Comparison of ENCODE assay signal across 8 cellular contexts in the genomic region with DNA sequence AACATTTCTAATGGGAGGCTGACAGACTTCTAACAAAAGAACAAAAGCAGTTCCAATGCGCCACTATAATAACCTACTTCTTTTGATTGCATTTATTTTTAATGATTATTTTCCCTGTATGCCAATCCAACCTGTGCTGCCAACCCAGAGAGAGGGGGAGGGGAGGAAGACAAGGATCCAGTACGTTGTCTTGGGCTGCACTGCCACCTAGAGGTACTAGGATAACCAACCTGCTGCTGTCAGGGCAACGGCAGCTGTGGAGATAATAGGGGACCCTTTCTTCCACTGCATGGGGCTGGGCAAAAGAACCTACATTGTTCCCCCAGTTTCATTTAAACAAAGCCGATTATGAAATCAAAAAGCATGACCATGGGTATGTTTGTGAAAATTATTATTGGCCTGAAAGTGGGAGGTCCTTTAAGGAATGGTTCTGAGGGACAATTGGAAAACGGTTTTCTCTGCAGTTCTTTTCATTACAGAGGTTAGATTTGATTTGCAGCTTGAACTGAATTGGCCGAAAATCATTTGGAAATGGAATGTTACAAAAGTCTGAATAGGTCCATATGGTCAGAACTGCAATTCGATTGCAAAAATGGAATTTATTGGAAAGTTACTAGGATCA.
DNase-seq lines count a peak whose midpoint lies in the region; ATAC-seq and TF ChIP-seq lines count a peak whose summit lies in the region.

No MANE protein-coding gene starts in this region.

- no peak overlapping the region for H3K4me3 ChIP-seq in HL-60 (replicated peaks; ENCODE audit: insufficient read depth, low read length)

- DNase-seq in EL, result peak; percentile 75
- peak; percentile 35 to 67 for DNase-seq in HL-60 (ENCODE audit: low read depth in 1 of 2, low spot score in 1 of 2)
- DNase-seq in NCI-H526 (lab: John Stamatoyannopoulos, UW), result peak; percentile 62 to 88
- peak; percentile 17 for DNase-seq in activated CD8-positive, alpha-beta memory T cell treated with anti-CD3 and anti-CD28 coated beads, Interleukin-2, amount 50 U/mL, for 4 hours
- peak; percentile 21 to 56 for DNase-seq in foreskin keratinocyte
- no peak for DNase-seq in omental fat pad (ENCODE audit: low spot score)
- DNase-seq in T-helper 17 cell, result no peak

- H3K4me1 ChIP-seq in foreskin keratinocyte, result no peaks in the 10 kb centered on the region

- peaks cover 7% of the 10 kb centered on the region for H3K27me3 Mint-ChIP-seq in T-helper 17 cell

- H3K4me1 Mint-ChIP-seq in T-helper 17 cell, result no peaks in the 10 kb centered on the region

- no peak overlapping the region for H3K27ac Mint-ChIP-seq in T-helper 17 cell

- no peak overlapping the region for H3K4me3 Mint-ChIP-seq in T-helper 17 cell

- peak; percentile 95 for ATAC-seq in GM21423 (IDR thresholded peaks at IDR 0.05; ENCODE audit: unreplicated experiment)
- ATAC-seq in foreskin keratinocyte, result peak; percentile 93
- ATAC-seq in omental fat pad (ENCODE audit: low FRiP score), result peak; percentile 59
- no peak for ATAC-seq in T-helper 17 cell

- no peaks in the 10 kb centered on the region for H3K36me3 Mint-ChIP-seq in T-helper 17 cell (ENCODE audit: low read depth)

- H3K27ac ChIP-seq in HL-60 (replicated peaks) (no peak overlapping the region), foreskin keratinocyte (no peak overlapping the region)

- peak; percentile 60 for TF ChIP-seq CTCF in HL-60 (IDR thresholded peaks at IDR 0.05; ENCODE audit: insufficient read depth, low read length)
- peak; percentile 91 for TF ChIP-seq CTCF in foreskin keratinocyte (conservative IDR thresholded peaks at IDR 0.05)
- TF ChIP-seq CTCF in omental fat pad (IDR thresholded peaks at IDR 0.05), result peak in 1 of 3 donors; percentile 32

- H3K27me3 ChIP-seq in HL-60 (ENCODE audit: insufficient read depth, poor library complexity, severe bottlenecking) (no peaks in the 10 kb centered on the region), foreskin keratinocyte (peaks cover 4% of the 10 kb centered on the region)

- no peaks in the 10 kb centered on the region for H3K9me3 ChIP-seq in T-helper 17 cell (ENCODE audit: control insufficient read depth, low read length, poor library complexity, severe bottlenecking)

Comparison
In these comparisons a context has a peak if more than half of its experiments do, and no peak if none do; other contexts are left out.
1. DNase-seq: peak in EL (single experiment), HL-60 (2 of 2), NCI-H526 (2 of 2), activated CD8-positive, alpha-beta memory T cell treated with anti-CD3 and anti-CD28 coated beads, Interleukin-2, amount 50 U/mL, for 4 hours (single experiment) and foreskin keratinocyte (2 of 2); none in omental fat pad (single experiment) and T-helper 17 cell (0 of 3).